12 cellular contexts compared by ENCODE assay signal in the genomic region with DNA sequence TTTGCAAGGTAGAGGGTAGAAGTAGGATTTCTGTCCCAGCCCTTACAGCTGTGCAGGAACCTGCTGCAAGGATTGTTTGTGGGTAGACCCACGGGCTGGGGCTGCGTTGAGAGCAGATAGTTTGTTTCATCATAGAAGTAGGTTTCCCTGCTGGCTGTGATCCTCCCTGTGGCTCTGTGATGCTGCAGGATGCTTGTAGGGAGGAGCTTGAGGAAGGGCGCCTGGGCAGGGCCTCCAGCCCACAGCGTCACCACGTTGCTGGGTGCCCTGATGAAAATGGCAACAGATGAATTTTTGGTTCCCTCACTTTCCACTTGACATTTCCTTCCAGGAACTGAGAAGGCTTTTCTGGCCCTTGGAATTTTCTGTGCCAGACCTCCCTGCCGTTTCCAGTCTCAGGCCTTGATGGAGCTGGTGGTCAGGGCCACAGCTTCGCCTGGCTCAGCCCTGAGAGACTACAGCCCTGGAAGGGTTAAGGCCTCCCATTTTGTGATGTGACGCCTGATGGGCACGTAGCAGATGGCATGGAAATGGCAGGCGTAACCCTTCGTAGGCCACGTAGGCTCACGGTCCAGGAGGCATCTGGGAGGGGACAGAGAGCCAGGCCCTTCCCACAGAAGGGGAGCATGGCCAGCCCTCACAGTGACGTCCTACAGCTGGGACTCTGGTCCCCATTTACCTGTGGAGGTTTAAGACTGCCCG. TPM values are rescaled to one million over a fixed set of nuclear protein-coding genes. Genes with fewer than 3 reads are reported as not detected.
A peak's percentile ranks its signal among the peaks of the same experiment; 100 is the strongest.
DNase-seq lines count a peak whose midpoint lies in the region; ATAC-seq lines count a peak whose summit lies in the region.
"Had no signal": no experiment of that assay in that cellular context is flagged by ENCODE, and none has a peak within 500 bp of the region (broad histone marks: within the 10 kb centered on the region; RNA-seq: fewer than 3 reads in every experiment).

No MANE protein-coding gene starts in this region.

- no peak overlapping the region for H3K9ac ChIP-seq in iPS-20b (ENCODE audit: low read depth, low read length)

- H3K4me1 ChIP-seq in iPS-20b (ENCODE audit: insufficient read depth, low read length), result peaks cover 18% of the 10 kb centered on the region

- no peaks in the 10 kb centered on the region for H3K27me3 Mint-ChIP-seq in stimulated activated naive CD8-positive, alpha-beta T cell treated with anti-CD3 and anti-CD28 coated beads, Interleukin-15, Interleukin-2, amounts not matched to agents 100 ng/mL and 50 ng/mL, for 24 hours

- H3K4me3 ChIP-seq in iPS-20b (ENCODE audit: low read length), result no peak overlapping the region

- no peaks in the 10 kb centered on the region for H3K27me3 ChIP-seq in iPS-20b (ENCODE audit: insufficient read depth, low read length)

- no peak overlapping the region for H3K4me3 Mint-ChIP-seq in stimulated activated naive CD8-positive, alpha-beta T cell treated with anti-CD3 and anti-CD28 coated beads, Interleukin-15, Interleukin-2, amounts not matched to agents 100 ng/mL and 50 ng/mL, for 24 hours

- intact Hi-C loops in Right ventricle myocardium inferior (cut with DNase I) (no loop called here), cardiac septum (cut with DNase I) (no loop called here)

- peak; percentile 2 for ATAC-seq in Right ventricle myocardium inferior
- no peak for ATAC-seq in GM21381 (IDR thresholded peaks at IDR 0.05; ENCODE audit: unreplicated experiment)

- H3K9me3 ChIP-seq in iPS-20b (ENCODE audit: insufficient read depth, low read depth, low read length), result no peaks in the 10 kb centered on the region

- DNase-seq in Right ventricle myocardium inferior (ENCODE audit: missing footprints) (no peak), cardiac septum (ENCODE audit: low spot score) (no peak), NCI-H1092 treated with DMSO at 0.1 percent for 48 hours (lab: John Stamatoyannopoulos, UW) (no peak), NCI-H2029 (lab: John Stamatoyannopoulos, UW) (no peak)
- DNase-seq in activated effector memory CD4-positive, alpha-beta T cell treated with anti-CD3 and anti-CD28 coated beads, Interleukin-2, amount 50 U/mL, for 16 hours, result peak; percentile 72
- DNase-seq: AML-193, amygdala, NCI-H226 had no signal

- peak overlapping the region; percentile 75 for H3K27ac Mint-ChIP-seq in stimulated activated naive CD8-positive, alpha-beta T cell treated with anti-CD3 and anti-CD28 coated beads, Interleukin-15, Interleukin-2, amounts not matched to agents 100 ng/mL and 50 ng/mL, for 24 hours

- peaks cover 31% of the 10 kb centered on the region for H3K36me3 Mint-ChIP-seq in stimulated activated naive CD8-positive, alpha-beta T cell treated with anti-CD3 and anti-CD28 coated beads, Interleukin-15, Interleukin-2, amounts not matched to agents 100 ng/mL and 50 ng/mL, for 24 hours (ENCODE audit: low read depth)

- 0 out of 2 replicates have a peak, but pooled peaks cover 6% of the 10 kb centered on the region for H3K36me3 ChIP-seq in iPS-20b (ENCODE audit: insufficient read depth, low read depth, low read length)

- peaks cover 5% of the 10 kb centered on the region for H3K9me3 Mint-ChIP-seq in stimulated activated naive CD8-positive, alpha-beta T cell treated with anti-CD3 and anti-CD28 coated beads, Interleukin-15, Interleukin-2, amounts not matched to agents 100 ng/mL and 50 ng/mL, for 24 hours
- H3K9me3 Mint-ChIP-seq: IgD-negative memory B cell had no signal

- peaks cover 94% of the 10 kb centered on the region for H3K4me1 Mint-ChIP-seq in stimulated activated naive CD8-positive, alpha-beta T cell treated with anti-CD3 and anti-CD28 coated beads, Interleukin-15, Interleukin-2, amounts not matched to agents 100 ng/mL and 50 ng/mL, for 24 hours (ENCODE audit: low read depth)

- H3K27ac ChIP-seq in iPS-20b (ENCODE audit: low read length), result peak overlapping the region; percentile 65

RNA-seq across cellular contexts. Expression of a gene that starts 42.2 kb away (rescaled TPM):
- total RNA-seq in Right ventricle myocardium inferior (25.9 TPM), cardiac septum (39.9 TPM)
